Comparison of ENCODE assay signal across 1 cellular context in the genomic region with DNA sequence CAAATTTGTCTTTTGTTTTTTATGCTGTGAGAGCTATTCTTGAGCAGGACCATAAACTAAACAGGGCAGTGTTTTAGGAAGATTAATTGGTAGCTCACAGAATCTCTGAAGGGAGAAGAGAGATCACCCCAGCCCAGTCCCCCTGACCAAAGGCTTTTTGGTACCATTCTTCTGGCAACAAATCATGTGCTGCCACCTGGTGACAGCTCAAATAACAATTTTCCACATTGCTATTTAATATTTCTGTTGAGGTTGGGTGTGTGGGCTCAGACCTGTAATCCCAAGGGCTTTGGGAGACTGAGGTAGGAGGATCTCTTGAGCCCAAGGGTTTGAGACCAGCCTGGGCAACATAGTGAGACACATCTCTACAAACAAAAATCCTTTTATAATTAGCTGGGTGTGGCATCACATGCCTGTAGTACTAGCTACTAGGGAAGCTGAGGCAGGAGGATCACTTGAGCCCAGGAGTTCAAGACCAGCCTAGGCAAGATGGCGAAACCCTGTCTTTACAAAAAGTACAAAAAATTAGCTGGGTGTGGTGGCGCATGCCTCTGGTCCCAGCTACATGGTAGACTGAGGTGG.
A peak's percentile ranks its signal among the peaks of the same experiment; 100 is the strongest.
TF ChIP-seq lines count a peak whose summit lies in the region.

No MANE protein-coding gene starts in this region.

TF ChIP-seq in K562, 482 proteins besides CTCF, POLR2A, EP300 and RAD21:
- 0 out of 2 replicates have a peak, but pooled peaks have one; percentile 28 for TF ChIP-seq ZNF239 (CRISPR knock-in tag; IDR thresholded peaks at IDR 0.05)
- TF ChIP-seq, protein P1, sequence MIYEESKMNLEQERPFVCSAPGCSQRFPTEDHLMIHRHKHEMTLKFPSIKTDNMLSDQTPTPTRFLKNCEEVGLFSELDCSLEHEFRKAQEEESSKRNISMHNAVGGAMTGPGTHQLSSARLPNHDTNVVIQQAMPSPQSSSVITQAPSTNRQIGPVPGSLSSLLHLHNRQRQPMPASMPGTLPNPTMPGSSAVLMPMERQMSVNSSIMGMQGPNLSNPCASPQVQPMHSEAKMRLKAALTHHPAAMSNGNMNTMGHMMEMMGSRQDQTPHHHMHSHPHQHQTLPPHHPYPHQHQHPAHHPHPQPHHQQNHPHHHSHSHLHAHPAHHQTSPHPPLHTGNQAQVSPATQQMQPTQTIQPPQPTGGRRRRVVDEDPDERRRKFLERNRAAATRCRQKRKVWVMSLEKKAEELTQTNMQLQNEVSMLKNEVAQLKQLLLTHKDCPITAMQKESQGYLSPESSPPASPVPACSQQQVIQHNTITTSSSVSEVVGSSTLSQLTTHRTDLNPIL (CRISPR knock-in tag; IDR thresholded peaks at IDR 0.05), result no peak
- TF ChIP-seq, protein P2, sequence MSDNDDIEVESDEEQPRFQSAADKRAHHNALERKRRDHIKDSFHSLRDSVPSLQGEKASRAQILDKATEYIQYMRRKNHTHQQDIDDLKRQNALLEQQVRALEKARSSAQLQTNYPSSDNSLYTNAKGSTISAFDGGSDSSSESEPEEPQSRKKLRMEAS (CRISPR knock-in tag; IDR thresholded peaks at IDR 0.05), result 0 out of 2 replicates have a peak, but pooled peaks have one; percentile 18
- no peak for TF ChIP-seq ZNF57 (CRISPR knock-in tag; IDR thresholded peaks at IDR 0.05)
- TF ChIP-seq TSC22D4 (tag; IDR thresholded peaks at IDR 0.05), result no peak
- TF ChIP-seq, protein P3, sequence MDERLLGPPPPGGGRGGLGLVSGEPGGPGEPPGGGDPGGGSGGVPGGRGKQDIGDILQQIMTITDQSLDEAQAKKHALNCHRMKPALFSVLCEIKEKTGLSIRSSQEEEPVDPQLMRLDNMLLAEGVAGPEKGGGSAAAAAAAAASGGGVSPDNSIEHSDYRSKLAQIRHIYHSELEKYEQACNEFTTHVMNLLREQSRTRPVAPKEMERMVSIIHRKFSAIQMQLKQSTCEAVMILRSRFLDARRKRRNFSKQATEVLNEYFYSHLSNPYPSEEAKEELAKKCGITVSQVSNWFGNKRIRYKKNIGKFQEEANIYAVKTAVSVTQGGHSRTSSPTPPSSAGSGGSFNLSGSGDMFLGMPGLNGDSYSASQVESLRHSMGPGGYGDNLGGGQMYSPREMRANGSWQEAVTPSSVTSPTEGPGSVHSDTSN (CRISPR knock-in tag; IDR thresholded peaks at IDR 0.05; ENCODE audit: low read depth), result no peak
- TF ChIP-seq, protein P3 (tag; conservative IDR thresholded peaks at IDR 0.05; ENCODE audit: low read depth), result peak; percentile 38; the same call in 1 of the 2 replicates
- 0 out of 4 replicates have a peak, but pooled peaks of 1 of the 2 experiments have one; percentile 2 for TF ChIP-seq ARNT (IDR thresholded peaks at IDR 0.05)
- TF ChIP-seq, protein P4, sequence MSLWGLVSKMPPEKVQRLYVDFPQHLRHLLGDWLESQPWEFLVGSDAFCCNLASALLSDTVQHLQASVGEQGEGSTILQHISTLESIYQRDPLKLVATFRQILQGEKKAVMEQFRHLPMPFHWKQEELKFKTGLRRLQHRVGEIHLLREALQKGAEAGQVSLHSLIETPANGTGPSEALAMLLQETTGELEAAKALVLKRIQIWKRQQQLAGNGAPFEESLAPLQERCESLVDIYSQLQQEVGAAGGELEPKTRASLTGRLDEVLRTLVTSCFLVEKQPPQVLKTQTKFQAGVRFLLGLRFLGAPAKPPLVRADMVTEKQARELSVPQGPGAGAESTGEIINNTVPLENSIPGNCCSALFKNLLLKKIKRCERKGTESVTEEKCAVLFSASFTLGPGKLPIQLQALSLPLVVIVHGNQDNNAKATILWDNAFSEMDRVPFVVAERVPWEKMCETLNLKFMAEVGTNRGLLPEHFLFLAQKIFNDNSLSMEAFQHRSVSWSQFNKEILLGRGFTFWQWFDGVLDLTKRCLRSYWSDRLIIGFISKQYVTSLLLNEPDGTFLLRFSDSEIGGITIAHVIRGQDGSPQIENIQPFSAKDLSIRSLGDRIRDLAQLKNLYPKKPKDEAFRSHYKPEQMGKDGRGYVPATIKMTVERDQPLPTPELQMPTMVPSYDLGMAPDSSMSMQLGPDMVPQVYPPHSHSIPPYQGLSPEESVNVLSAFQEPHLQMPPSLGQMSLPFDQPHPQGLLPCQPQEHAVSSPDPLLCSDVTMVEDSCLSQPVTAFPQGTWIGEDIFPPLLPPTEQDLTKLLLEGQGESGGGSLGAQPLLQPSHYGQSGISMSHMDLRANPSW (CRISPR knock-in tag; IDR thresholded peaks at IDR 0.05), result no peak
- TF ChIP-seq U2AF1 (optimal IDR thresholded peaks at IDR 0.05; ENCODE audit: low read depth, low read length), result no peak
- peak; percentile 58; the same call in 1 of the 2 replicates for TF ChIP-seq STAG1 (CRISPR knock-in tag; IDR thresholded peaks at IDR 0.05; ENCODE audit: borderline replicate concordance)
- peak; percentile 88 for TF ChIP-seq SMC3 (conservative IDR thresholded peaks at IDR 0.05; ENCODE audit: insufficient read depth, low read depth, low read length)
- TF ChIP-seq SP1 (CRISPR knock-in tag; IDR thresholded peaks at IDR 0.05), result peak; percentile 37; the same call in 1 of the 2 replicates
- TF ChIP-seq RB1 (IDR thresholded peaks at IDR 0.05; ENCODE audit: low read depth), result peak; percentile 55; the same call in 1 of the 2 replicates
- TF ChIP-seq, protein P5, sequence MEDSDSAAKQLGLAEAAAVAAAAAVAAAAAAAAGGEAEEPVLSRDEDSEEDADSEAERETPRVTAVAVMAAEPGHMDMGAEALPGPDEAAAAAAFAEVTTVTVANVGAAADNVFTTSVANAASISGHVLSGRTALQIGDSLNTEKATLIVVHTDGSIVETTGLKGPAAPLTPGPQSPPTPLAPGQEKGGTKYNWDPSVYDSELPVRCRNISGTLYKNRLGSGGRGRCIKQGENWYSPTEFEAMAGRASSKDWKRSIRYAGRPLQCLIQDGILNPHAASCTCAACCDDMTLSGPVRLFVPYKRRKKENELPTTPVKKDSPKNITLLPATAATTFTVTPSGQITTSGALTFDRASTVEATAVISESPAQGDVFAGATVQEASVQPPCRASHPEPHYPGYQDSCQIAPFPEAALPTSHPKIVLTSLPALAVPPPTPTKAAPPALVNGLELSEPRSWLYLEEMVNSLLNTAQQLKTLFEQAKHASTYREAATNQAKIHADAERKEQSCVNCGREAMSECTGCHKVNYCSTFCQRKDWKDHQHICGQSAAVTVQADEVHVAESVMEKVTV (CRISPR knock-in tag; IDR thresholded peaks at IDR 0.05), result peak; percentile 95
- TF ChIP-seq RBM17 (IDR thresholded peaks at IDR 0.05; ENCODE audit: borderline replicate concordance, low read depth, low read length), result no peak
- peak; percentile 20; the same call in 1 of the 2 replicates for TF ChIP-seq SOX6 (IDR thresholded peaks at IDR 0.05)
- TF ChIP-seq CC2D1A (IDR thresholded peaks at IDR 0.05), result peak; percentile 66
- no peak for TF ChIP-seq SRSF1 (IDR thresholded peaks at IDR 0.05; ENCODE audit: low read depth, low read length)
- 0 out of 4 replicates have a peak, but pooled peaks of 1 of the 2 experiments have one; percentile 14 for TF ChIP-seq MAZ (CRISPR knock-in tag; conservative IDR thresholded peaks at IDR 0.05 in 1 of 2, IDR thresholded peaks at IDR 0.05 in 1 of 2)
- TF ChIP-seq, protein P6, sequence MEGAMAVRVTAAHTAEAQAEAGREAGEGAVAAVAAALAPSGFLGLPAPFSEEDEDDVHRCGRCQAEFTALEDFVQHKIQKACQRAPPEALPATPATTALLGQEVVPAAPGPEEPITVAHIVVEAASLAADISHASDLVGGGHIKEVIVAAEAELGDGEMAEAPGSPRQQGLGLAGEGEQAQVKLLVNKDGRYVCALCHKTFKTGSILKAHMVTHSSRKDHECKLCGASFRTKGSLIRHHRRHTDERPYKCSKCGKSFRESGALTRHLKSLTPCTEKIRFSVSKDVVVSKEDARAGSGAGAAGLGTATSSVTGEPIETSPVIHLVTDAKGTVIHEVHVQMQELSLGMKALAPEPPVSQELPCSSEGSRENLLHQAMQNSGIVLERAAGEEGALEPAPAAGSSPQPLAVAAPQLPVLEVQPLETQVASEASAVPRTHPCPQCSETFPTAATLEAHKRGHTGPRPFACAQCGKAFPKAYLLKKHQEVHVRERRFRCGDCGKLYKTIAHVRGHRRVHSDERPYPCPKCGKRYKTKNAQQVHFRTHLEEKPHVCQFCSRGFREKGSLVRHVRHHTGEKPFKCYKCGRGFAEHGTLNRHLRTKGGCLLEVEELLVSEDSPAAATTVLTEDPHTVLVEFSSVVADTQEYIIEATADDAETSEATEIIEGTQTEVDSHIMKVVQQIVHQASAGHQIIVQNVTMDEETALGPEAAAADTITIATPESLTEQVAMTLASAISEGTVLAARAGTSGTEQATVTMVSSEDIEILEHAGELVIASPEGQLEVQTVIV (CRISPR knock-in tag; IDR thresholded peaks at IDR 0.05; ENCODE audit: borderline replicate concordance), result no peak
- TF ChIP-seq, protein P7, sequence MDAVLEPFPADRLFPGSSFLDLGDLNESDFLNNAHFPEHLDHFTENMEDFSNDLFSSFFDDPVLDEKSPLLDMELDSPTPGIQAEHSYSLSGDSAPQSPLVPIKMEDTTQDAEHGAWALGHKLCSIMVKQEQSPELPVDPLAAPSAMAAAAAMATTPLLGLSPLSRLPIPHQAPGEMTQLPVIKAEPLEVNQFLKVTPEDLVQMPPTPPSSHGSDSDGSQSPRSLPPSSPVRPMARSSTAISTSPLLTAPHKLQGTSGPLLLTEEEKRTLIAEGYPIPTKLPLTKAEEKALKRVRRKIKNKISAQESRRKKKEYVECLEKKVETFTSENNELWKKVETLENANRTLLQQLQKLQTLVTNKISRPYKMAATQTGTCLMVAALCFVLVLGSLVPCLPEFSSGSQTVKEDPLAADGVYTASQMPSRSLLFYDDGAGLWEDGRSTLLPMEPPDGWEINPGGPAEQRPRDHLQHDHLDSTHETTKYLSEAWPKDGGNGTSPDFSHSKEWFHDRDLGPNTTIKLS (IDR thresholded peaks at IDR 0.05; ENCODE audit: borderline replicate concordance, low read depth), result 0 out of 2 replicates have a peak, but pooled peaks have one; percentile 28
- TF ChIP-seq MEIS2 (IDR thresholded peaks at IDR 0.05; ENCODE audit: partially characterized antibody), result peak; percentile 19
- TF ChIP-seq, protein P8, sequence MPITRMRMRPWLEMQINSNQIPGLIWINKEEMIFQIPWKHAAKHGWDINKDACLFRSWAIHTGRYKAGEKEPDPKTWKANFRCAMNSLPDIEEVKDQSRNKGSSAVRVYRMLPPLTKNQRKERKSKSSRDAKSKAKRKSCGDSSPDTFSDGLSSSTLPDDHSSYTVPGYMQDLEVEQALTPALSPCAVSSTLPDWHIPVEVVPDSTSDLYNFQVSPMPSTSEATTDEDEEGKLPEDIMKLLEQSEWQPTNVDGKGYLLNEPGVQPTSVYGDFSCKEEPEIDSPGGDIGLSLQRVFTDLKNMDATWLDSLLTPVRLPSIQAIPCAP (CRISPR knock-in tag; IDR thresholded peaks at IDR 0.05; ENCODE audit: borderline replicate concordance), result no peak
- peak; percentile 44; the same call in 1 of the 2 replicates for TF ChIP-seq ARID2 (IDR thresholded peaks at IDR 0.05)
- 0 out of 2 replicates have a peak, but pooled peaks have one; percentile 15 for TF ChIP-seq ATF7 (IDR thresholded peaks at IDR 0.05)
TF ChIP-seq in K562: peak in this region for 16.
